Comparison of ENCODE assay signal across 8 cellular contexts in genomic region chr5:43602818-43603534, GRCh38. TPM values are rescaled to one million over a fixed set of nuclear protein-coding genes. Genes with fewer than 3 reads are reported as not detected.
A peak's percentile ranks its signal among the peaks of the same experiment; 100 is the strongest.
DNase-seq lines count a peak whose midpoint lies in the region; ATAC-seq and TF ChIP-seq lines count a peak whose summit lies in the region.

Gene NNT (plus strand): TSS chr5:43603180. CDS start chr5:43609196, 6,016 bp downstream.

- H2AFZ ChIP-seq in IMR-90 (replicated peaks; ENCODE audit: low read length, poor library complexity) (peak within 1 kb of the TSS; percentile 90), neural progenitor cell (replicated peaks) (peak within 1 kb of the TSS; percentile 96)

- H3K9me1 ChIP-seq in IMR-90 (ENCODE audit: insufficient read depth, low read length) = no peaks in the 10 kb centered on the region

- ATAC-seq in GM21528 (IDR thresholded peaks at IDR 0.05; ENCODE audit: low FRiP score, unreplicated experiment) (peak; percentile 79), IMR-90 (ENCODE audit: low read depth) (peak; percentile 80)

- POLR2A ChIA-PET in IMR-90 (lab: Charles Lee; ENCODE audit: unreplicated experiment) = interaction anchor here (0.9 kb wide), 1 partner anchor 119 kb away, joined by 4 read pairs; no protein-coding TSS in a partner anchor
- POLR2A ChIA-PET in RWPE1 (lab: Yijun Ruan, JAX; ENCODE audit: low non-redundant PET) = interaction anchor here (0.6 kb wide), 1 partner anchor 239 kb away, joined by 4 read pairs; no protein-coding TSS in a partner anchor

- peaks cover 4% of the 10 kb centered on the region for H3K9me3 Mint-ChIP-seq in neural progenitor cell

- H3K79me1 ChIP-seq in IMR-90 (ENCODE audit: low read depth in 1 of 2, low read length in 2 of 2) = peaks cover 19 to 39% of the 10 kb centered on the region in 2 experiments

- peak within 1 kb of the TSS; percentile 92 to 99 for H4K8ac ChIP-seq in IMR-90 (ENCODE audit: low read depth in 2 of 2, low read length in 2 of 2)

- peaks cover 34% of the 10 kb centered on the region for H3K4me1 Mint-ChIP-seq in neural progenitor cell

- dilution Hi-C loops in IMR-90 (cut with HindIII; ENCODE audit: low sequenced_read_pairs, unreplicated experiment) = no loop called here

- H3K36me3 ChIP-seq in IMR-90 (ENCODE audit: control insufficient read depth, insufficient read depth, low read length) (no peaks in the 10 kb centered on the region), neural progenitor cell (no peaks in the 10 kb centered on the region), subcutaneous abdominal adipose tissue (ENCODE audit: control insufficient read depth in 5 of 5, insufficient read depth in 5 of 5, low read length in 5 of 5) (peaks cover 0 to 3% (median 0%) of the 10 kb centered on the region in 5 donors)

- H3K27me3 Mint-ChIP-seq in neural progenitor cell (ENCODE audit: insufficient read depth, low read depth) = peaks cover 4% of the 10 kb centered on the region

- H3K23ac ChIP-seq in IMR-90 (ENCODE audit: low read depth, low read length) = peak within 1 kb of the TSS; percentile 91

- H3K36me3 Mint-ChIP-seq in neural progenitor cell = peaks cover 18% of the 10 kb centered on the region

- H3K9ac ChIP-seq in IMR-90 (ENCODE audit: low read depth, low read length) (peak within 1 kb of the TSS; percentile 88), neural progenitor cell (peak within 1 kb of the TSS; percentile 40), subcutaneous abdominal adipose tissue (ENCODE audit: low read length in 5 of 5) (peak within 1 kb of the TSS; percentile 83 to 97 (median 96))

- peak within 1 kb of the TSS; percentile 73; the same call in 2 of the 3 replicates for H2BK15ac ChIP-seq in IMR-90 (ENCODE audit: low read depth, low read length)

- H3F3A ChIP-seq in neural progenitor cell (ENCODE audit: low read depth) = peaks cover 3% of the 10 kb centered on the region

- H3K56ac ChIP-seq in IMR-90 (ENCODE audit: extremely low read depth, insufficient read depth, low read length) = peak within 1 kb of the TSS; percentile 90

- H4K20me1 ChIP-seq in IMR-90 (ENCODE audit: insufficient read depth, low read length) = no peaks in the 10 kb centered on the region
- no peaks in the 10 kb centered on the region for H4K20me1 ChIP-seq in neural progenitor cell (ENCODE audit: low read depth)

- intact Hi-C loops in IMR-90 (cut with micrococcal nuclease) = loop anchor here (1.0 kb wide), 1 partner anchor 47 kb away; no protein-coding TSS in a partner anchor

- peak within 1 kb of the TSS; percentile 84 for H4K91ac ChIP-seq in IMR-90 (ENCODE audit: insufficient read depth, low read depth, low read length)

- no peak for TF ChIP-seq RAD21 in IMR-90 (IDR thresholded peaks at IDR 0.05; ENCODE audit: low read length)

- H3K4me1 ChIP-seq in IMR-90 (ENCODE audit: control insufficient read depth, insufficient read depth, low read length) (peaks cover 2% of the 10 kb centered on the region), neural progenitor cell (peaks cover 9% of the 10 kb centered on the region), subcutaneous abdominal adipose tissue (ENCODE audit: control insufficient read depth in 5 of 5, insufficient read depth in 5 of 5, low read length in 5 of 5) (peaks cover 0 to 42% (median 32%) of the 10 kb centered on the region in 5 donors)

- H2AK9ac ChIP-seq in IMR-90 (replicated peaks; ENCODE audit: low read depth, low read length, poor library complexity) = peak within 1 kb of the TSS; percentile 92

- H3K27me3 ChIP-seq in IMR-90 (ENCODE audit: control insufficient read depth, insufficient read depth, low read length) (no peaks in the 10 kb centered on the region), neural progenitor cell (peaks cover 14% of the 10 kb centered on the region), subcutaneous abdominal adipose tissue (ENCODE audit: control insufficient read depth in 5 of 5, insufficient read depth in 4 of 5, low read length in 5 of 5) (no peaks in the 10 kb centered on the region)

- no TSS peak for BruUV-seq in IMR-90 (replicated peaks; lab: Mats Ljungman, UMichigan)

- no peaks in the 10 kb centered on the region for H3K9me3 ChIP-seq in IMR-90 (ENCODE audit: control insufficient read depth, insufficient read depth, low read length)
- no peaks in the 10 kb centered on the region for H3K9me3 ChIP-seq in neural progenitor cell (ENCODE audit: low read depth)
- H3K9me3 ChIP-seq in subcutaneous abdominal adipose tissue (ENCODE audit: control insufficient read depth in 5 of 5, low read length in 5 of 5) = no peaks in the 10 kb centered on the region

- peak within 1 kb of the TSS; percentile 74 for H2BK120ac ChIP-seq in IMR-90 (ENCODE audit: low read depth, low read length)

- peak within 1 kb of the TSS; percentile 89 for H3K4ac ChIP-seq in IMR-90 (ENCODE audit: low read depth, low read length)

- H3K4me3 ChIP-seq in IMR-90 (ENCODE audit: insufficient read depth, low read depth, low read length) = peak within 1 kb of the TSS; percentile 73
- H3K4me3 ChIP-seq in foreskin fibroblast (ENCODE audit: low read depth in 1 of 2, low read length in 2 of 2) = peak within 1 kb of the TSS; percentile 80 to 90
- peak within 1 kb of the TSS; percentile 60 for H3K4me3 ChIP-seq in neural progenitor cell
- H3K4me3 ChIP-seq in subcutaneous abdominal adipose tissue (ENCODE audit: low read depth in 1 of 5, low read length in 5 of 5) = peak within 1 kb of the TSS; percentile 72 to 100 (median 92)

- H4K5ac ChIP-seq in IMR-90 (ENCODE audit: low read depth, low read length) = peak within 1 kb of the TSS; percentile 92

- H3K4me3 Mint-ChIP-seq in neural progenitor cell = peak within 1 kb of the TSS; percentile 90

- DNase-seq in DMS53 treated with DMSO at 0.1 percent for 48 hours (lab: John Stamatoyannopoulos, UW; ENCODE audit: unreplicated experiment) = peak; percentile 14
- DNase-seq in IMR-90 = peak; percentile 35
- peak; percentile 56 for DNase-seq in RWPE1 (ENCODE audit: low spot score)
- DNase-seq in activated effector memory CD4-positive, alpha-beta T cell treated with Interleukin-2 at 50 U/mL for 16 hours = peak; percentile 70
- DNase-seq in foreskin fibroblast = peak; percentile 23 to 74
- peak; percentile 79 for DNase-seq in neural progenitor cell (ENCODE audit: low spot score)

- TF ChIP-seq POLR2A in IMR-90 (IDR thresholded peaks at IDR 0.05; ENCODE audit: low read depth, low read length) = no peak

- in situ Hi-C loops in IMR-90 (cut with MboI; ENCODE audit: low sequenced_read_pairs) = no loop called here

- H3K4me2 ChIP-seq in IMR-90 (ENCODE audit: low read depth, low read length) (peak within 1 kb of the TSS; percentile 94), neural progenitor cell (peak within 1 kb of the TSS; percentile 87)

- CTCF ChIA-PET in IMR-90 (lab: Yijun Ruan, JAX) (interaction anchor here (0.6 kb wide), 1 partner anchor 16 kb away, joined by 3 read pairs; no protein-coding TSS in a partner anchor), RWPE1 (lab: Yijun Ruan, JAX) (no interaction called here)

- H3K18ac ChIP-seq in IMR-90 (ENCODE audit: low read depth, low read length) = peak within 1 kb of the TSS; percentile 74

- WGBS in IMR-90 (ENCODE audit: extremely low coverage in 2 of 2, insufficient read length in 1 of 2), 2 experiments = 1% methylated on average over 20 of the region's 65 CpGs; no CpG with 5 or more reads in 1 of the 2 experiments

- peak within 1 kb of the TSS; percentile 51 for H2AK5ac ChIP-seq in IMR-90 (ENCODE audit: low read depth, low read length)

- peak within 1 kb of the TSS; percentile 47 for H2BK5ac ChIP-seq in IMR-90 (ENCODE audit: low read depth, low read length, poor library complexity, severe bottlenecking)

- H3K27ac ChIP-seq in IMR-90 (ENCODE audit: insufficient read depth, low read length) = peak within 1 kb of the TSS; percentile 87
- H3K27ac ChIP-seq in RWPE1 = peak within 1 kb of the TSS; percentile 83
- no peak within 1 kb of the TSS for H3K27ac ChIP-seq in neural progenitor cell
- peak within 1 kb of the TSS; percentile 87 for H3K27ac ChIP-seq in subcutaneous abdominal adipose tissue (ENCODE audit: low read depth, low read length)

- H3K14ac ChIP-seq in IMR-90 (replicated peaks; ENCODE audit: low read depth, low read length) = peak within 1 kb of the TSS; percentile 95

- peak within 1 kb of the TSS; percentile 90 for H3K27ac Mint-ChIP-seq in neural progenitor cell

- H3K79me2 ChIP-seq in neural progenitor cell (ENCODE audit: low read depth) = peaks cover 7% of the 10 kb centered on the region

- 0 out of 2 replicates have a peak within 1 kb of the TSS, but pooled peaks have one; percentile 28 for H2BK20ac ChIP-seq in IMR-90 (ENCODE audit: low read depth, low read length)

- TF ChIP-seq CTCF in IMR-90 (conservative IDR thresholded peaks at IDR 0.05; ENCODE audit: low read depth, low read length) (no peak), RWPE1 (conservative IDR thresholded peaks at IDR 0.05; ENCODE audit: low read depth) (no peak), foreskin fibroblast (IDR thresholded peaks at IDR 0.05; ENCODE audit: low read depth, low read length) (no peak), neural progenitor cell (IDR thresholded peaks at IDR 0.05) (no peak)

TF ChIP-seq in IMR-90, 13 proteins besides CTCF, POLR2A, EP300 and RAD21:
- TF ChIP-seq USF2 (IDR thresholded peaks at IDR 0.05; ENCODE audit: low read depth, low read length) (peak; percentile 82), CEBPB (IDR thresholded peaks at IDR 0.05; ENCODE audit: low read depth, low read length) (no peak), MXI1 (IDR thresholded peaks at IDR 0.05; ENCODE audit: borderline replicate concordance, low read depth, low read length) (peak; percentile 49; the same call in 1 of the 2 replicates), RCOR1 (IDR thresholded peaks at IDR 0.05; ENCODE audit: insufficient replicate concordance, low read length) (no peak)

RNA-seq across cellular contexts. Expression of gene NNT, which starts in this region (rescaled TPM):
- 57.2 and 58.0 TPM in 2 replicates for total RNA-seq in IMR-90 (2012; rRNA removed)
- polyA plus RNA-seq in IMR-90 (2012; rRNA removed) = 19.5 and 23.1 TPM in 2 replicates
- 12.4 and 12.6 TPM in 2 replicates for polyA plus RNA-seq in IMR-90 (2012; cell fraction: cytosol; rRNA removed)
- polyA plus RNA-seq in IMR-90 (2012; cell fraction: nucleus; rRNA removed; ENCODE audit: low replicate concordance) = 15.7 and 32.3 TPM in 2 replicates
- 24.3 and 56.3 TPM in 2 replicates for total RNA-seq in neural progenitor cell (ENCODE audit: low replicate concordance)

Comparison
In these comparisons a context has a peak if more than half of its experiments do, and no peak if none do; other contexts are left out.
1. DNase-seq: peak in every context shown above with its lines; median percentile 79 in neural progenitor cell; 70 in activated effector memory CD4-positive, alpha-beta T cell treated with Interleukin-2 at 50 U/mL for 16 hours; 56 in RWPE1; 48 in foreskin fibroblast; 35 in IMR-90; 14 in DMS53 treated with DMSO at 0.1 percent for 48 hours.
2. H3K9ac ChIP-seq: peak in every context shown above with its lines; median percentile 96 in subcutaneous abdominal adipose tissue; 88 in IMR-90; 40 in neural progenitor cell.